ENCODE assay signal across 9 cellular contexts in the genomic region with DNA sequence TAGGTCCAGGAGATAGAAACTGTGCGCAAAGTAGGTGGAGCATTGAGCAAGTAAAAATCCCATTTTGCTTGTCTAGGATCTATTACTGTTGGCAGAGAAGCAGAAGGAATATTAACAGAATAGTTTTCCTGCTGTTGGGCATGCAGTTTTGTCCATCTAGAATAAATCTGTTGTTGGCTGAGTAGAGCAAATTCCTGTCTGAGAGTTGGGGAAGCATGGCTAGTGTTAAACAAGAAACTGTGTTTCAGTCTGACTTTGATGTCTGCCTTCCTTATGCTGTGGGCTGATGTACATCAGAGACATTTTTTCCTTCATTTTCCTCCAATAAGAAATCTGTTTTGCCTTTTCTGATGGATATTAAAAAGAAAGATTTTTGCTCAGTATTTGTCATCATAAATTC.
DNase-seq lines count a peak whose midpoint lies in the region; ATAC-seq, FAIRE-seq and TF ChIP-seq lines count a peak whose summit lies in the region.
"Had no signal": no experiment of that assay in that cellular context is flagged by ENCODE, and none has a peak within 500 bp of the region (broad histone marks: within the 10 kb centered on the region; RNA-seq: fewer than 3 reads in every experiment).

No MANE protein-coding gene starts in this region.

- peaks cover 60% of the 10 kb centered on the region for H3K4me1 ChIP-seq in A549

- POLR2A ChIA-PET in A549 (lab: Yijun Ruan, JAX), result no interaction called here

- H3K4me2 ChIP-seq in A549, result peak overlapping the region; percentile 69

- peak overlapping the region; percentile 84 for H3K27ac Mint-ChIP-seq in central memory CD8-positive, alpha-beta T cell (ENCODE audit: low read depth)
- H3K27ac Mint-ChIP-seq in mesothelial cell of epicardium, result peak overlapping the region; percentile 15

- TF ChIP-seq RAD21 in A549 (conservative IDR thresholded peaks at IDR 0.05 in 1 of 2, IDR thresholded peaks at IDR 0.05 in 1 of 2), result no peak

- peak in 1 of 2 experiments; percentile 24; a peak in 1 of 6 replicates for ATAC-seq in A549
- no peak for ATAC-seq in central memory CD8-positive, alpha-beta T cell (replicated peaks; ENCODE audit: extremely low read depth, poor library complexity, severe bottlenecking)
- no peak for ATAC-seq in HG02571 (IDR thresholded peaks at IDR 0.05; ENCODE audit: unreplicated experiment)

- 88% methylated on average over 1 of the region's 1 CpG for WGBS in A549 (ENCODE audit: missing lambda C conversion rate)

- no peaks in the 10 kb centered on the region for H3K9me3 ChIP-seq in A549

- CTCF ChIA-PET in A549 (lab: Yijun Ruan, JAX), result interaction anchor here (1.8 kb wide), 1 partner anchor 35 kb away, joined by 5 read pairs; no protein-coding TSS in a partner anchor

- no peak overlapping the region for H3K4me3 ChIP-seq in A549

- no peak for FAIRE-seq in A549 (lab: Jason Lieb, UNC)
- peak; percentile 53 for FAIRE-seq in H54 (lab: Jason Lieb, UNC)

- peak overlapping the region; percentile 45 to 64 for H3K27ac ChIP-seq in A549

- peaks cover 45% of the 10 kb centered on the region for H3K4me1 Mint-ChIP-seq in central memory CD8-positive, alpha-beta T cell
- H3K4me1 Mint-ChIP-seq in mesothelial cell of epicardium, result peaks cover 21% of the 10 kb centered on the region

- no peak for TF ChIP-seq CTCF in A549 (IDR thresholded peaks at IDR 0.05)
- TF ChIP-seq CTCF in mesothelial cell of epicardium (IDR thresholded peaks at IDR 0.05; ENCODE audit: unreplicated experiment), result no peak

- peaks cover 12% of the 10 kb centered on the region for H3K36me3 Mint-ChIP-seq in central memory CD8-positive, alpha-beta T cell (ENCODE audit: insufficient read depth)
- peaks cover 4% of the 10 kb centered on the region for H3K36me3 Mint-ChIP-seq in mesothelial cell of epicardium

- H3K27me3 Mint-ChIP-seq in central memory CD8-positive, alpha-beta T cell, result no peaks in the 10 kb centered on the region
- no peaks in the 10 kb centered on the region for H3K27me3 Mint-ChIP-seq in mesothelial cell of epicardium (ENCODE audit: low read depth)

- DNase-seq in A549 (ENCODE audit: low read depth in 1 of 2, low spot score in 1 of 2) (no peak), H54 (ENCODE audit: insufficient read length, low spot score) (no peak), mesothelial cell of epicardium (ENCODE audit: low spot score in 2 of 2, unreplicated experiment in 2 of 2) (no peak), NCI-H226 (no peak), HuH-7.5 (ENCODE audit: low spot score) (no peak), middle frontal gyrus (ENCODE audit: extremely low spot score, low spot score) (no peak)
- DNase-seq in central memory CD8-positive, alpha-beta T cell (ENCODE audit: low spot score in 2 of 2), result no peak
- DNase-seq: NCI-H526 treated with DMSO at 0.1 percent for 48 hours had no signal

- H3K4me3 Mint-ChIP-seq in central memory CD8-positive, alpha-beta T cell, result no peak overlapping the region
- no peak overlapping the region for H3K4me3 Mint-ChIP-seq in mesothelial cell of epicardium

- TF ChIP-seq POLR2A in A549 (IDR thresholded peaks at IDR 0.05; ENCODE audit: low read length) (no peak), H54 (IDR thresholded peaks at IDR 0.05; ENCODE audit: low read depth, low read length) (no peak)

- no peak for TF ChIP-seq EP300 in A549 (IDR thresholded peaks at IDR 0.05)

- H3K9me3 Mint-ChIP-seq in central memory CD8-positive, alpha-beta T cell, result no peaks in the 10 kb centered on the region
- peaks cover 3% of the 10 kb centered on the region for H3K9me3 Mint-ChIP-seq in mesothelial cell of epicardium

TF ChIP-seq in A549, 52 proteins besides CTCF, POLR2A, EP300 and RAD21:
- no peak for TF ChIP-seq EHF (CRISPR knock-in tag; IDR thresholded peaks at IDR 0.05)
- TF ChIP-seq JUN (IDR thresholded peaks at IDR 0.05), result no peak
- TF ChIP-seq BCL3 (IDR thresholded peaks at IDR 0.05), result no peak
- no peak for TF ChIP-seq NFE2L2 (conservative IDR thresholded peaks at IDR 0.05; ENCODE audit: low read length)
- no peak for TF ChIP-seq MAZ (IDR thresholded peaks at IDR 0.05; ENCODE audit: borderline replicate concordance, low read depth, low read length)
- TF ChIP-seq, protein P1, sequence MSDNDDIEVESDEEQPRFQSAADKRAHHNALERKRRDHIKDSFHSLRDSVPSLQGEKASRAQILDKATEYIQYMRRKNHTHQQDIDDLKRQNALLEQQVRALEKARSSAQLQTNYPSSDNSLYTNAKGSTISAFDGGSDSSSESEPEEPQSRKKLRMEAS (IDR thresholded peaks at IDR 0.05), result no peak
- no peak for TF ChIP-seq HOXB5 (CRISPR knock-in tag; IDR thresholded peaks at IDR 0.05)
- TF ChIP-seq HOXA7 (CRISPR knock-in tag; IDR thresholded peaks at IDR 0.05), result no peak
- no peak for TF ChIP-seq E2F6 (IDR thresholded peaks at IDR 0.05; ENCODE audit: borderline replicate concordance, low read depth)
- no peak for TF ChIP-seq POLR2AphosphoS2 (conservative IDR thresholded peaks at IDR 0.05; ENCODE audit: low read length)
- no peak for TF ChIP-seq GATA3 (IDR thresholded peaks at IDR 0.05; ENCODE audit: borderline replicate concordance)
